Comparison of ENCODE assay signal across 15 cellular contexts in genomic region chr15:70765504-70766281, GRCh38. TPM values are rescaled to one million over a fixed set of nuclear protein-coding genes. Genes with fewer than 3 reads are reported as not detected.
DNase-seq lines count a peak whose midpoint lies in the region; ATAC-seq and TF ChIP-seq lines count a peak whose summit lies in the region.
"Had no signal": no experiment of that assay in that cellular context is flagged by ENCODE, and none has a peak within 500 bp of the region (broad histone marks: within the 10 kb centered on the region; RNA-seq: fewer than 3 reads in every experiment).

No MANE protein-coding gene starts in this region.

- H3K9ac ChIP-seq in smooth muscle cell (ENCODE audit: low read depth), result peak overlapping the region; percentile 76

- no peak for DNase-seq in cardiac muscle cell (ENCODE audit: low read depth in 1 of 2, low spot score in 1 of 2)
- no peak for DNase-seq in left ventricle myocardium superior
- DNase-seq in hepatic stellate cell (ENCODE audit: low spot score), result peak; percentile 68
- no peak for DNase-seq in smooth muscle cell (lab: John Stamatoyannopoulos, UW; ENCODE audit: unreplicated experiment)
- DNase-seq in medulla oblongata (ENCODE audit: extremely low spot score), result no peak
- DNase-seq: ACHN; activated CD4-positive, alpha-beta memory T cell treated with anti-CD3 and anti-CD28 coated beads for 36 hours; activated T-cell treated with anti-CD3 and anti-CD28 coated beads, Interleukin-2, amount 50 U/mL, for 72 hours; naive thymus-derived CD4-positive, alpha-beta T cell; NCI-H1048; stimulated activated CD4-positive, alpha-beta T cell treated with anti-CD3 and anti-CD28 coated beads, Interleukin-4, amount 100 ng/mL, for 24 hours; tibial artery had no signal

- H3K36me3 ChIP-seq in cardiac muscle cell, result no peaks in the 10 kb centered on the region
- H3K36me3 ChIP-seq in smooth muscle cell (ENCODE audit: low read depth), result no peaks in the 10 kb centered on the region
- H3K36me3 ChIP-seq: tibial artery had no signal

- H3K9me3 ChIP-seq in cardiac muscle cell (ENCODE audit: low read depth) (no peaks in the 10 kb centered on the region), smooth muscle cell (replicated peaks; ENCODE audit: low read depth) (no peaks in the 10 kb centered on the region)
- H3K9me3 ChIP-seq: tibial artery had no signal

- peaks cover 23% of the 10 kb centered on the region for H3F3A ChIP-seq in smooth muscle cell (ENCODE audit: low read depth)

- no peak overlapping the region for H2AFZ ChIP-seq in smooth muscle cell (ENCODE audit: low read depth)

- H4K20me1 ChIP-seq in smooth muscle cell (ENCODE audit: low read depth), result peaks cover 20% of the 10 kb centered on the region

- H3K79me2 ChIP-seq in smooth muscle cell (ENCODE audit: low read depth), result peaks cover 27% of the 10 kb centered on the region

- ATAC-seq in left ventricle myocardium superior, result no peak
- ATAC-seq in SK-N-SH treated with all-trans-retinoic acid at 6 μM for 48 hours, result peak; percentile 1; the same call in 1 of the 3 replicates
- no peak for ATAC-seq in GM18517 (IDR thresholded peaks at IDR 0.05; ENCODE audit: unreplicated experiment)
- no peak for ATAC-seq in HG02970 (IDR thresholded peaks at IDR 0.05; ENCODE audit: low FRiP score, unreplicated experiment)
- ATAC-seq: activated T-cell treated with anti-CD3 and anti-CD28 coated beads, Interleukin-2, amount 50 U/mL, for 72 hours; naive thymus-derived CD4-positive, alpha-beta T cell had no signal

- no peak overlapping the region for H3K4me3 ChIP-seq in cardiac muscle cell
- H3K4me3 ChIP-seq in smooth muscle cell, result no peak overlapping the region
- H3K4me3 ChIP-seq: tibial artery had no signal

- H3K27me3 ChIP-seq in cardiac muscle cell, result no peaks in the 10 kb centered on the region
- no peaks in the 10 kb centered on the region for H3K27me3 ChIP-seq in smooth muscle cell (ENCODE audit: low read depth)
- H3K27me3 ChIP-seq: tibial artery had no signal

- H3K4me2 ChIP-seq in smooth muscle cell, result peak overlapping the region; percentile 93

- H3K27ac ChIP-seq in cardiac muscle cell (peak overlapping the region; percentile 82), smooth muscle cell (ENCODE audit: low read depth) (peak overlapping the region; percentile 88)

- peaks cover 47% of the 10 kb centered on the region for H3K4me1 ChIP-seq in cardiac muscle cell (ENCODE audit: low read depth)
- H3K4me1 ChIP-seq in smooth muscle cell (ENCODE audit: low read depth), result peaks cover 39% of the 10 kb centered on the region

- TF ChIP-seq CTCF in cardiac muscle cell (IDR thresholded peaks at IDR 0.05; ENCODE audit: low read depth, low read length), result no peak
- no peak for TF ChIP-seq CTCF in smooth muscle cell (IDR thresholded peaks at IDR 0.05; ENCODE audit: borderline replicate concordance, insufficient read depth, poor library complexity, severe bottlenecking)

- intact Hi-C loops in left ventricle myocardium superior (cut with micrococcal nuclease), result no loop called here

TF ChIP-seq in SK-N-SH treated with all-trans-retinoic acid at 6 μM for 48 hours, 23 proteins besides CTCF, POLR2A, EP300 and RAD21:
- TF ChIP-seq, protein P1, sequence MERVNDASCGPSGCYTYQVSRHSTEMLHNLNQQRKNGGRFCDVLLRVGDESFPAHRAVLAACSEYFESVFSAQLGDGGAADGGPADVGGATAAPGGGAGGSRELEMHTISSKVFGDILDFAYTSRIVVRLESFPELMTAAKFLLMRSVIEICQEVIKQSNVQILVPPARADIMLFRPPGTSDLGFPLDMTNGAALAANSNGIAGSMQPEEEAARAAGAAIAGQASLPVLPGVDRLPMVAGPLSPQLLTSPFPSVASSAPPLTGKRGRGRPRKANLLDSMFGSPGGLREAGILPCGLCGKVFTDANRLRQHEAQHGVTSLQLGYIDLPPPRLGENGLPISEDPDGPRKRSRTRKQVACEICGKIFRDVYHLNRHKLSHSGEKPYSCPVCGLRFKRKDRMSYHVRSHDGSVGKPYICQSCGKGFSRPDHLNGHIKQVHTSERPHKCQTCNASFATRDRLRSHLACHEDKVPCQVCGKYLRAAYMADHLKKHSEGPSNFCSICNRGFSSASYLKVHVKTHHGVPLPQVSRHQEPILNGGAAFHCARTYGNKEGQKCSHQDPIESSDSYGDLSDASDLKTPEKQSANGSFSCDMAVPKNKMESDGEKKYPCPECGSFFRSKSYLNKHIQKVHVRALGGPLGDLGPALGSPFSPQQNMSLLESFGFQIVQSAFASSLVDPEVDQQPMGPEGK (CRISPR knock-in tag; IDR thresholded peaks at IDR 0.05; ENCODE audit: borderline replicate concordance), result no peak
- TF ChIP-seq CREB5 (CRISPR knock-in tag; IDR thresholded peaks at IDR 0.05; ENCODE audit: low read depth) (no peak), OSR1 (CRISPR knock-in tag; IDR thresholded peaks at IDR 0.05) (no peak), ISL1 (CRISPR knock-in tag; IDR thresholded peaks at IDR 0.05) (no peak), ZFP30 (CRISPR knock-in tag; IDR thresholded peaks at IDR 0.05) (no peak), ESRRG (CRISPR knock-in tag; IDR thresholded peaks at IDR 0.05) (no peak)
- TF ChIP-seq, protein P2, sequence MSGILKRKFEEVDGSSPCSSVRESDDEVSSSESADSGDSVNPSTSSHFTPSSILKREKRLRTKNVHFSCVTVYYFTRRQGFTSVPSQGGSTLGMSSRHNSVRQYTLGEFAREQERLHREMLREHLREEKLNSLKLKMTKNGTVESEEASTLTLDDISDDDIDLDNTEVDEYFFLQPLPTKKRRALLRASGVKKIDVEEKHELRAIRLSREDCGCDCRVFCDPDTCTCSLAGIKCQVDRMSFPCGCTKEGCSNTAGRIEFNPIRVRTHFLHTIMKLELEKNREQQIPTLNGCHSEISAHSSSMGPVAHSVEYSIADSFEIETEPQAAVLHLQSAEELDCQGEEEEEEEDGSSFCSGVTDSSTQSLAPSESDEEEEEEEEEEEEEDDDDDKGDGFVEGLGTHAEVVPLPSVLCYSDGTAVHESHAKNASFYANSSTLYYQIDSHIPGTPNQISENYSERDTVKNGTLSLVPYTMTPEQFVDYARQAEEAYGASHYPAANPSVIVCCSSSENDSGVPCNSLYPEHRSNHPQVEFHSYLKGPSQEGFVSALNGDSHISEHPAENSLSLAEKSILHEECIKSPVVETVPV (CRISPR knock-in tag; IDR thresholded peaks at IDR 0.05), result no peak
- TF ChIP-seq, protein P3, sequence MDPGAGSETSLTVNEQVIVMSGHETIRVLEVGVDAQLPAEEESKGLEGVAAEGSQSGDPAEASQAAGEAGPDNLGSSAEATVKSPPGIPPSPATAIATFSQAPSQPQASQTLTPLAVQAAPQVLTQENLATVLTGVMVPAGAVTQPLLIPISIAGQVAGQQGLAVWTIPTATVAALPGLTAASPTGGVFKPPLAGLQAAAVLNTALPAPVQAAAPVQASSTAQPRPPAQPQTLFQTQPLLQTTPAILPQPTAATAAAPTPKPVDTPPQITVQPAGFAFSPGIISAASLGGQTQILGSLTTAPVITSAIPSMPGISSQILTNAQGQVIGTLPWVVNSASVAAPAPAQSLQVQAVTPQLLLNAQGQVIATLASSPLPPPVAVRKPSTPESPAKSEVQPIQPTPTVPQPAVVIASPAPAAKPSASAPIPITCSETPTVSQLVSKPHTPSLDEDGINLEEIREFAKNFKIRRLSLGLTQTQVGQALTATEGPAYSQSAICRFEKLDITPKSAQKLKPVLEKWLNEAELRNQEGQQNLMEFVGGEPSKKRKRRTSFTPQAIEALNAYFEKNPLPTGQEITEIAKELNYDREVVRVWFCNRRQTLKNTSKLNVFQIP (CRISPR knock-in tag; IDR thresholded peaks at IDR 0.05; ENCODE audit: borderline replicate concordance, low read depth), result no peak
TF ChIP-seq in SK-N-SH treated with all-trans-retinoic acid at 6 μM for 48 hours: peak in this region for 0.

RNA-seq across cellular contexts. Expression of gene UACA, which starts 2.3 kb away (rescaled TPM):
- 58.7 and 127 TPM in 2 replicates for total RNA-seq in cardiac muscle cell
- 155 and 297 TPM in 2 replicates for polyA plus RNA-seq in cardiac muscle cell
- 32.9 TPM for total RNA-seq in left ventricle myocardium superior
- total RNA-seq in smooth muscle cell, result 109 and 121 TPM in 2 replicates
- 147 and 153 TPM in 2 replicates for polyA plus RNA-seq in smooth muscle cell
